Comparison of ENCODE assay signal across 1 cellular context in the genomic region with DNA sequence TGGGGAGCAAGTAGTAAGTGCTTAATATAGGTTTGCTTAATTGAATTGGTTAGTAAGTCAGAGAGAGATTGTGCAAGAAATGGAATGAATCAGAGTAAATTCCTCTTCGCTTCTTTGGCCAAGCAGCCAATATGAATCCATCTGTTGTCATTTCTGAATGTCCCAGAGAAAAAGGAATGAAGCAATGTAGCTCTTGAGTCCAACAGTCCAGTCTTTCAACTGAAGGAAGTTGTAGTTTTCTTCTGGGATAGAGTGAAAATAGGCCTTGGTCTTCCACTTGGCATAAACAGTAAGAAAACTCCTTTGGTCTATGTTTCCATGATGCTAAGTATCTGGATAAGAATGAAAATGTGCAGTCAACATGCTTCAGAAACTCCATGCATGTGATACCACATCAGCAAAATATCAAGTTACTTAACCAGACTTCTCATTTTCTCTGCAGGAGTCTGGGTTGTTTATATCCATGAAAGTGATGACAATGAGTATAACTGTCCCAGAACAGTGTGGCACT.
TF ChIP-seq lines count a peak whose summit lies in the region.

No MANE protein-coding gene starts in this region.

TF ChIP-seq in WTC11, 78 proteins besides CTCF, POLR2A, EP300 and RAD21 (continued from another document):
- TF ChIP-seq, protein P1, sequence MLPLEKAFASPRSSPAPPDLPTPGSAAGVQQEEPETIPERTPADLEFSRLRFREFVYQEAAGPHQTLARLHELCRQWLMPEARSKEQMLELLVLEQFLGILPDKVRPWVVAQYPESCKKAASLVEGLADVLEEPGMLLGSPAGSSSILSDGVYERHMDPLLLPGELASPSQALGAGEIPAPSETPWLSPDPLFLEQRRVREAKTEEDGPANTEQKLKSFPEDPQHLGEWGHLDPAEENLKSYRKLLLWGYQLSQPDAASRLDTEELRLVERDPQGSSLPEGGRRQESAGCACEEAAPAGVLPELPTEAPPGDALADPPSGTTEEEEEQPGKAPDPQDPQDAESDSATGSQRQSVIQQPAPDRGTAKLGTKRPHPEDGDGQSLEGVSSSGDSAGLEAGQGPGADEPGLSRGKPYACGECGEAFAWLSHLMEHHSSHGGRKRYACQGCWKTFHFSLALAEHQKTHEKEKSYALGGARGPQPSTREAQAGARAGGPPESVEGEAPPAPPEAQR (CRISPR knock-in tag; IDR thresholded peaks at IDR 0.05) = no peak
